ENCODE assay signal across 36 cellular contexts in the genomic region with DNA sequence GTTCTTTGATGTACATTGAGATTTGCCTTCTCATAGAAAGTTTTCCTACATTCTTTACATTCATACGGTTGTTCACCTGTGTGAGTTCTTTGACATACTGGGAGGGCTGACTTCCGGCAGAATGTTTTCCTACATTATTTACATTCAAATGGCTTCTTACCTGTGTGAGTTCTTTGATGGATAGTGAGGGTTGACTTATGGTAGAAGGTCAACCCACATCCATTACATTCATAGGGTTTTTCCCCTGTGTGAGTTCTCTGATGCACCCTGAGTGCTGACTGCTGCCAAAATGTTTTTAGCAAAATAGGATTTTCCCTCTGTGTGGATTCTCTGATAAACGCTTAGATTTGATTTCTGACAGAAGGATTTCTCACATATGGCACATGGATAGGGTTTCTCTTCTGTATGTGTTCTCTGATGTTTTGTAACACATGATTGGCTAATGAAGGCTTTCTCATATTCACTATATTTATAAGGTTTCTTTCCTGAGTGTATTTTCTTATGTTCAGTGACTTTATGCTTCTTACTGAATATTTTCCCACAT.
"Had no signal": no experiment of that assay in that cellular context is flagged by ENCODE, and none has a peak within 500 bp of the region (broad histone marks: within the 10 kb centered on the region; RNA-seq: fewer than 3 reads in every experiment).

No MANE protein-coding gene starts in this region.

- H3K27ac ChIP-seq: adrenal gland, body of pancreas, brain microvascular endothelial cell, breast epithelium, VCaP had no signal

- DNase-seq: activated B cell treated with CpG ODN at 0.5 μM for 24 hours; activated CD4-positive, alpha-beta memory T cell treated with anti-CD3 and anti-CD28 coated beads for 36 hours; activated CD4-positive, alpha-beta T cell treated with anti-CD3 and anti-CD28 coated beads for 4 hours; activated CD4-positive, alpha-beta T cell treated with anti-CD3 and anti-CD28 coated beads, Interleukin-2, amount 10 ng/mL, durations not matched to agents 24 days and 14 days; activated CD4-positive, alpha-beta T cell treated with anti-CD3 and anti-CD28 coated beads, Interleukin-2, amount 50 U/mL, for 1 hour; activated CD4-positive, alpha-beta T cell treated with anti-CD3 and anti-CD28 coated beads, Interleukin-2, amount 50 U/mL, for 4 hours; activated CD4-positive, CD25-positive, alpha-beta regulatory T cell treated with anti-CD3 and anti-CD28 coated beads, Interleukin-2, amount 50 U/mL, for 72 hours; activated CD8-positive, alpha-beta memory T cell treated with anti-CD3 and anti-CD28 coated beads, Interleukin-2, amount 50 U/mL, for 4 hours; activated CD8-positive, alpha-beta T cell treated with anti-CD3 and anti-CD28 coated beads for 36 hours; activated effector memory CD4-positive, alpha-beta T cell treated with anti-CD3 and anti-CD28 coated beads, Interleukin-2, amount 50 U/mL, for 16 hours; activated naive CD4-positive, alpha-beta T cell treated with Interleukin-2 at 50 U/mL for 16 hours; activated naive CD8-positive, alpha-beta T cell treated with anti-CD3 and anti-CD28 coated beads, Interleukin-2, amount 10 ng/mL, durations not matched to agents 7 days and 5 days; activated naive CD8-positive, alpha-beta T cell treated with anti-CD3 and anti-CD28 coated beads, Interleukin-2, amount 50 U/mL, for 24 hours; activated T-cell treated with anti-CD3 and anti-CD28 coated beads for 4 hours; activated T-cell treated with anti-CD3 and anti-CD28 coated beads, Interleukin-2, amount 50 U/mL, for 1 hour; activated T-cell treated with anti-CD3 and anti-CD28 coated beads, Interleukin-2, amount 50 U/mL, for 4 hours; activated T-cell treated with anti-CD3 and anti-CD28 coated beads, Interleukin-2, amount 50 U/mL, for 72 hours; adrenal gland; amniotic stem cell; aorta; body of pancreas; brain microvascular endothelial cell; central memory CD4-positive, alpha-beta T cell; T-helper 1 cell; T-helper 2 cell; T-helper 9 cell had no signal

- ATAC-seq: activated CD8-positive, alpha-beta T cell treated with anti-CD3 and anti-CD28 coated beads for 36 hours; activated naive CD8-positive, alpha-beta T cell treated with anti-CD3 and anti-CD28 coated beads, Interleukin-2, amount 50 U/mL, for 24 hours; activated T-cell treated with anti-CD3 and anti-CD28 coated beads, Interleukin-2, amount 50 U/mL, for 4 hours; activated T-cell treated with anti-CD3 and anti-CD28 coated beads, Interleukin-2, amount 50 U/mL, for 72 hours; activated T-helper 17 cell treated with anti-CD3 and anti-CD28 coated beads, Interleukin-2, amount 50 U/mL, for 72 hours; body of pancreas had no signal

- H3K36me3 ChIP-seq: adrenal gland, brain microvascular endothelial cell, breast epithelium had no signal

- H3K4me3 ChIP-seq: adrenal gland, body of pancreas, breast epithelium had no signal

- H3K4me3 Mint-ChIP-seq: activated B cell treated with CpG ODN at 0.5 μM for 24 hours; activated CD4-positive, alpha-beta memory T cell treated with anti-CD3 and anti-CD28 coated beads for 36 hours; activated CD4-positive, alpha-beta T cell treated with anti-CD3 and anti-CD28 coated beads, Interleukin-2, amount 10 ng/mL, durations not matched to agents 24 days and 14 days; activated CD8-positive, alpha-beta T cell treated with anti-CD3 and anti-CD28 coated beads for 36 hours; activated naive CD4-positive, alpha-beta T cell treated with anti-CD3 and anti-CD28 coated beads, Interleukin-2, amount 50 U/mL, for 24 hours; activated naive CD8-positive, alpha-beta T cell; activated naive CD8-positive, alpha-beta T cell treated with anti-CD3 and anti-CD28 coated beads, Interleukin-2, amount 10 ng/mL, durations not matched to agents 7 days and 5 days; activated naive CD8-positive, alpha-beta T cell treated with anti-CD3 and anti-CD28 coated beads, Interleukin-2, amount 50 U/mL, for 24 hours; activated T-cell treated with anti-CD3 and anti-CD28 coated beads, Interleukin-2, amount 50 U/mL, for 4 hours; activated T-cell treated with anti-CD3 and anti-CD28 coated beads, Interleukin-2, amount 50 U/mL, for 72 hours; activated T-helper 1 cell treated with anti-CD3 and anti-CD28 coated beads, Interleukin-12 subunit alpha, Interleukin-12 subunit beta, Interleukin-2, Interleukin-4 antibody, amounts not matched to agents 30 ng/mL and 10 ng/mL and 1 ng/mL, durations not matched to agents 14 hours and 24 hours and 36 hours; activated T-helper 17 cell treated with anti-CD3 and anti-CD28 coated beads, Interleukin-2, amount 50 U/mL, for 72 hours; T-helper 1 cell treated with Interleukin-12 subunit alpha and Interleukin-12 subunit beta and Interleukin-4 antibody, amounts not matched to agents 30 μg/mL and 1 μg/mL, for 36 hours; T-helper 2 cell treated with Interferon-gamma antibody and Interleukin-4, amounts not matched to agents 5 μg/mL and 100 μg/mL, for 36 hours had no signal

- H3K4me1 Mint-ChIP-seq: activated B cell treated with CpG ODN at 0.5 μM for 24 hours; activated CD4-positive, alpha-beta T cell treated with anti-CD3 and anti-CD28 coated beads, Interleukin-2, amount 10 ng/mL, durations not matched to agents 24 days and 14 days; activated naive CD4-positive, alpha-beta T cell treated with anti-CD3 and anti-CD28 coated beads, Interleukin-2, amount 50 U/mL, for 24 hours; activated naive CD8-positive, alpha-beta T cell treated with anti-CD3 and anti-CD28 coated beads, Interleukin-2, amount 10 ng/mL, durations not matched to agents 7 days and 5 days; activated naive CD8-positive, alpha-beta T cell treated with anti-CD3 and anti-CD28 coated beads, Interleukin-2, amount 50 U/mL, for 24 hours; activated T-helper 17 cell treated with anti-CD3 and anti-CD28 coated beads, Interleukin-2, amount 50 U/mL, for 72 hours had no signal

- H3K27me3 Mint-ChIP-seq: activated CD4-positive, alpha-beta T cell treated with anti-CD3 and anti-CD28 coated beads, Interleukin-2, amount 10 ng/mL, durations not matched to agents 24 days and 14 days; activated naive CD8-positive, alpha-beta T cell treated with anti-CD3 and anti-CD28 coated beads, Interleukin-2, amount 50 U/mL, for 24 hours; activated T-helper 17 cell treated with anti-CD3 and anti-CD28 coated beads, Interleukin-2, amount 50 U/mL, for 72 hours had no signal

- H3K27ac Mint-ChIP-seq: activated B cell treated with CpG ODN at 0.5 μM for 24 hours; activated CD4-positive, alpha-beta memory T cell treated with anti-CD3 and anti-CD28 coated beads for 36 hours; activated CD4-positive, alpha-beta T cell treated with anti-CD3 and anti-CD28 coated beads, Interleukin-2, amount 10 ng/mL, durations not matched to agents 24 days and 14 days; activated CD8-positive, alpha-beta T cell treated with anti-CD3 and anti-CD28 coated beads for 36 hours; activated naive CD4-positive, alpha-beta T cell treated with anti-CD3 and anti-CD28 coated beads, Interleukin-2, amount 50 U/mL, for 24 hours; activated naive CD8-positive, alpha-beta T cell; activated naive CD8-positive, alpha-beta T cell treated with anti-CD3 and anti-CD28 coated beads, Interleukin-2, amount 10 ng/mL, durations not matched to agents 7 days and 5 days; activated naive CD8-positive, alpha-beta T cell treated with anti-CD3 and anti-CD28 coated beads, Interleukin-2, amount 50 U/mL, for 24 hours; activated T-cell treated with anti-CD3 and anti-CD28 coated beads, Interleukin-2, amount 50 U/mL, for 72 hours; activated T-helper 1 cell treated with anti-CD3 and anti-CD28 coated beads, Interleukin-12 subunit alpha, Interleukin-12 subunit beta, Interleukin-2, Interleukin-4 antibody, amounts not matched to agents 30 ng/mL and 10 ng/mL and 1 ng/mL, durations not matched to agents 14 hours and 24 hours and 36 hours; activated T-helper 17 cell treated with anti-CD3 and anti-CD28 coated beads, Interleukin-2, amount 50 U/mL, for 72 hours; T-helper 1 cell treated with Interleukin-12 subunit alpha and Interleukin-12 subunit beta and Interleukin-4 antibody, amounts not matched to agents 30 μg/mL and 1 μg/mL, for 36 hours; T-helper 2 cell treated with Interferon-gamma antibody and Interleukin-4, amounts not matched to agents 5 μg/mL and 100 μg/mL, for 36 hours had no signal

- H3K4me1 ChIP-seq: adrenal gland, body of pancreas, breast epithelium had no signal

- FAIRE-seq: astrocyte, TTC549 had no signal

- H3K27me3 ChIP-seq: adrenal gland, body of pancreas, brain microvascular endothelial cell, breast epithelium had no signal
